1 cellular context compared by ENCODE assay signal in genomic region chr16:29791845-29792797, GRCh38.
TF ChIP-seq lines count a peak whose summit lies in the region.

No MANE protein-coding gene starts in this region.

TF ChIP-seq in GM23338, 12 proteins besides CTCF, POLR2A, EP300 and RAD21:
- no peak for TF ChIP-seq ZNF462 (CRISPR knock-in tag; IDR thresholded peaks at IDR 0.05)
